8 cellular contexts compared by ENCODE assay signal in the genomic region with DNA sequence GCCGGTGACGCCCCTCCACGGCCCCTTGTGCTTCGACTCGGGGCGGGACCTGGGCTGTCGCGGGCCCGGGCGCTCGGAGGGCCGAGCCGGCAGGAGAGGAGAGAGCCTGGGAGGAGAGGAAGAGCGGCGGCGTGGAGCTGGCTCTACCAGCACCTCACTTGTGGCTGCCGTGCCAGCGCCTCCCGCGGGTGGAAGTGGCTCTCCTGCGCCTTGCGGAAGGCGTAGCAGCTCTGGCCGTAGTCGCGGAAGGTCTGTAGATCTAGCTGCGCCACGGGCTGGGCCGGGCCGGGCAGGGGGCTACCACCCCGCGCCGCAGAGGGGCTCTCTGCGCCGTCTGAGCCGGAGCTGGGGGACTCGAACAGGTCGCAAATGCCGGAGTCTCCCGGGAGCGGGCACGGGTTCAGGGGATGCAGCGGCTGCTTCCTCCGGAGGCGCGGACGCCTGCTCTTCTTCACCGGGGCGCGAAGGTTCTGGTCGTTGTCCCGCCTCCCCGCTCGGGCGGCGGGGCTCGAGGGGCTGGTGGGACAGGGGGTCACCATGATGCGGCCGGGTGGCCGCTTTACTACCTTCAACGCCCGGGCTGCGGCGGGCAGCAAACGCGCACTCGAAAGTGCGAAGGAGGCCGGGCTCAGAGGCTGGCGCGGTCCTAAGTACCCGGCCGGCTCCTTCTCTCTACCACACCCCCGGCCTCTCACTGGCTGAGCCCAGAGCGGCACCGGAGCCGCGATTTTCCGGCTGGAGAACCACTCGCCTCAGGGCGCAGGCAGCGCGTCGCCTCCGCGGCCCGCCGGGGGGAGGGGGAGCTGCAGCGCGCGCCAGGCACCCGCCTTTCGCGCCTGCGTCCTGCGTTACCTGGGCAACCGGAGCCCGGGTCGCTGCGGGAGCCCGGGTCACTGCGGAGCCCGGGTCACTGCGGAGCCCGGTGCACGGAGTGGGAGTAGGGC. TPM values are rescaled to one million over a fixed set of nuclear protein-coding genes. Genes with fewer than 3 reads are reported as not detected.
DNase-seq lines count a peak whose midpoint lies in the region; ATAC-seq and TF ChIP-seq lines count a peak whose summit lies in the region.

A gene with protein sequence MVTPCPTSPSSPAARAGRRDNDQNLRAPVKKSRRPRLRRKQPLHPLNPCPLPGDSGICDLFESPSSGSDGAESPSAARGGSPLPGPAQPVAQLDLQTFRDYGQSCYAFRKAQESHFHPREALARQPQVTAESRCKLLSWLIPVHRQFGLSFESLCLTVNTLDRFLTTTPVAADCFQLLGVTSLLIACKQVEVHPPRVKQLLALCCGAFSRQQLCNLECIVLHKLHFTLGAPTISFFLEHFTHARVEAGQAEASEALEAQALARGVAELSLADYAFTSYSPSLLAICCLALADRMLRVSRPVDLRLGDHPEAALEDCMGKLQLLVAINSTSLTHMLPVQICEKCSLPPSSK (minus strand): TSS at position 624 of the 944 bp plus-strand sequence. CDS start 85 bp downstream, at position 539.

- H3K9me3 Mint-ChIP-seq in Calu3 (ENCODE audit: low read depth, unreplicated experiment): no peaks in the 10 kb centered on the region
- no peaks in the 10 kb centered on the region for H3K9me3 Mint-ChIP-seq in activated naive CD8-positive, alpha-beta T cell (ENCODE audit: low read depth)

- peaks cover 49% of the 10 kb centered on the region for H3K36me3 Mint-ChIP-seq in Calu3 (ENCODE audit: insufficient read depth, unreplicated experiment)
- no peaks in the 10 kb centered on the region for H3K36me3 Mint-ChIP-seq in activated naive CD8-positive, alpha-beta T cell

- 0 out of 2 replicates have a peak within 1 kb of the TSS, but pooled peaks have one; percentile 20 for H2AFZ ChIP-seq in Loucy (ENCODE audit: low read length)

- H3K9me3 ChIP-seq in Loucy (ENCODE audit: insufficient read depth, low read depth, low read length) (no peaks in the 10 kb centered on the region), heart left ventricle (no peaks in the 10 kb centered on the region), ovary (no peaks in the 10 kb centered on the region)

- H3K4me1 ChIP-seq in Loucy (ENCODE audit: insufficient read depth, low read length, poor library complexity, severe bottlenecking) (no peaks in the 10 kb centered on the region), heart left ventricle (peaks cover 6 to 42% (median 32%) of the 10 kb centered on the region in 12 donors), ovary (ENCODE audit: insufficient read depth) (peaks cover 13% of the 10 kb centered on the region)

- CTCF ChIA-PET in Calu3 (lab: Charles Lee): interaction anchor here (0.5 to 1.9 kb wide), 7 partner anchors 19 to 97 kb away, joined by 3 to 6 read pairs (median 3); a partner anchor contains a TSS

- no peaks in the 10 kb centered on the region for H3K79me2 ChIP-seq in Loucy (ENCODE audit: insufficient read depth, low read length)

- no peak for TF ChIP-seq POLR2A in heart left ventricle (IDR thresholded peaks at IDR 0.05)
- TF ChIP-seq POLR2A in ovary (IDR thresholded peaks at IDR 0.05): no peak

- BruUV-seq in Calu3 (replicated peaks; lab: Mats Ljungman, UMichigan): no TSS peak

- H3K27ac ChIP-seq in heart left ventricle (no peak within 1 kb of the TSS), ovary (peak within 1 kb of the TSS in 1 of 2 donors; percentile 57)

- intact Hi-C loops in Calu3 (cut with micrococcal nuclease; ENCODE audit: unreplicated experiment) (loop anchor here (5.0 kb wide), 3 partner anchors 46 to 74 kb away; a partner anchor contains a TSS), heart left ventricle (cut with DNase I) (loop anchor here in 7 of 10 donors (5.0 to 10.0 kb wide), 3 partner anchors 56 to 61 kb away; a partner anchor contains a TSS), ovary (cut with DNase I) (loop anchor here in 2 of 4 donors (10.0 kb wide), 1 partner anchor 58 kb away; a partner anchor contains a TSS)

- DNase-seq in Calu3: peak; percentile 88
- peak; percentile 89 for DNase-seq in RPMI8226
- peak; percentile 44 to 78 (median 54) for DNase-seq in heart left ventricle
- DNase-seq in ovary: peak; percentile 61 to 81 (median 69)
- no peak for DNase-seq in dedifferentiated amniotic fluid mesenchymal stem cell (ENCODE audit: extremely low spot score)

- TF ChIP-seq CTCF in Calu3 (IDR thresholded peaks at IDR 0.05; ENCODE audit: unreplicated experiment) (no peak), Loucy (conservative IDR thresholded peaks at IDR 0.05; ENCODE audit: low read length) (no peak), heart left ventricle (IDR thresholded peaks at IDR 0.05) (no peak), ovary (IDR thresholded peaks at IDR 0.05) (no peak)

- H3K4me3 Mint-ChIP-seq in Calu3 (ENCODE audit: low read depth, unreplicated experiment): peak within 1 kb of the TSS; percentile 93
- H3K4me3 Mint-ChIP-seq in activated naive CD8-positive, alpha-beta T cell: peak within 1 kb of the TSS; percentile 88

- peak within 1 kb of the TSS; percentile 88 for H3K27ac Mint-ChIP-seq in Calu3 (ENCODE audit: unreplicated experiment)
- H3K27ac Mint-ChIP-seq in activated naive CD8-positive, alpha-beta T cell: no peak within 1 kb of the TSS

- no peak within 1 kb of the TSS for H3K9ac ChIP-seq in Loucy (ENCODE audit: low read depth, low read length, poor library complexity, severe bottlenecking)

- peak; percentile 68 for ATAC-seq in GM21619 (IDR thresholded peaks at IDR 0.05; ENCODE audit: unreplicated experiment)
- peak; percentile 62 to 92 (median 86) for ATAC-seq in heart left ventricle

- no peaks in the 10 kb centered on the region for H3K27me3 Mint-ChIP-seq in Calu3 (ENCODE audit: unreplicated experiment)
- peaks cover 58% of the 10 kb centered on the region for H3K27me3 Mint-ChIP-seq in activated naive CD8-positive, alpha-beta T cell

- H3K36me3 ChIP-seq in Loucy (ENCODE audit: insufficient read depth, low read length) (no peaks in the 10 kb centered on the region), heart left ventricle (no peaks in the 10 kb centered on the region), ovary (no peaks in the 10 kb centered on the region)

- H4K20me1 ChIP-seq in Loucy (ENCODE audit: insufficient read depth, low read length, poor library complexity, severe bottlenecking): no peaks in the 10 kb centered on the region

- no peaks in the 10 kb centered on the region for H3F3A ChIP-seq in Loucy (ENCODE audit: low read depth)

- H3K9me2 ChIP-seq in Loucy (replicated peaks; ENCODE audit: low read depth, low read length): no peaks in the 10 kb centered on the region

- peaks cover 11% of the 10 kb centered on the region for H3K4me1 Mint-ChIP-seq in Calu3 (ENCODE audit: low read depth, unreplicated experiment)
- peaks cover 25% of the 10 kb centered on the region for H3K4me1 Mint-ChIP-seq in activated naive CD8-positive, alpha-beta T cell (ENCODE audit: low read depth)

- WGBS in heart left ventricle, 4 donors: 0 to 2% (median 1%) methylated on average over 35 to 106 of the region's 106 CpGs
- 1 to 2% (median 1%) methylated on average over 27 to 106 of the region's 106 CpGs for WGBS in ovary, 3 donors

- peak within 1 kb of the TSS; percentile 51 for H3K4me3 ChIP-seq in Loucy (ENCODE audit: low read length, poor library complexity, severe bottlenecking)
- peak within 1 kb of the TSS; percentile 39 to 67 (median 56) for H3K4me3 ChIP-seq in heart left ventricle
- H3K4me3 ChIP-seq in ovary: peak within 1 kb of the TSS; percentile 40

- TF ChIP-seq EP300 in ovary (IDR thresholded peaks at IDR 0.05): no peak

- peaks cover 15% of the 10 kb centered on the region for H3K27me3 ChIP-seq in Loucy (ENCODE audit: insufficient read depth, low read length, poor library complexity, severe bottlenecking)
- H3K27me3 ChIP-seq in heart left ventricle: peaks cover 43 to 100% (median 79%) of the 10 kb centered on the region in 9 donors
- no peaks in the 10 kb centered on the region for H3K27me3 ChIP-seq in ovary

- H3K4me2 ChIP-seq in Loucy (ENCODE audit: low read depth, low read length, poor library complexity, severe bottlenecking): peak within 1 kb of the TSS; percentile 46

RNA-seq across cellular contexts. Expression of the gene that starts here (rescaled TPM):
- total RNA-seq in Calu3 (2022): 10.1 and 12.5 TPM in 2 replicates
- total RNA-seq in heart left ventricle: under 1 TPM in 2 of 9 donors, not detected in 7; 0.23 to 0.36 TPM
- under 1 TPM in 1 of 2 donors, not detected in 1; 0.04 TPM for polyA plus RNA-seq in heart left ventricle
- 10 to 100 TPM in 1 of 7 donors, 1 to 10 TPM in 4, under 1 TPM in 2; 0.36 to 11.8 (median 1.7) TPM for total RNA-seq in ovary
- polyA plus RNA-seq in ovary: 1 to 10 TPM in 1 of 2 donors, under 1 TPM in 1; 0.13 to 1.1 TPM

Comparison
In these comparisons a context has a peak if more than half of its experiments do, and no peak if none do; other contexts are left out.
1. Peak in DNase-seq, ATAC-seq and H3K4me3 ChIP-seq in heart left ventricle; RNA of the gene not detected or under 1 TPM.